23 cellular contexts compared by ENCODE assay signal in the genomic region with DNA sequence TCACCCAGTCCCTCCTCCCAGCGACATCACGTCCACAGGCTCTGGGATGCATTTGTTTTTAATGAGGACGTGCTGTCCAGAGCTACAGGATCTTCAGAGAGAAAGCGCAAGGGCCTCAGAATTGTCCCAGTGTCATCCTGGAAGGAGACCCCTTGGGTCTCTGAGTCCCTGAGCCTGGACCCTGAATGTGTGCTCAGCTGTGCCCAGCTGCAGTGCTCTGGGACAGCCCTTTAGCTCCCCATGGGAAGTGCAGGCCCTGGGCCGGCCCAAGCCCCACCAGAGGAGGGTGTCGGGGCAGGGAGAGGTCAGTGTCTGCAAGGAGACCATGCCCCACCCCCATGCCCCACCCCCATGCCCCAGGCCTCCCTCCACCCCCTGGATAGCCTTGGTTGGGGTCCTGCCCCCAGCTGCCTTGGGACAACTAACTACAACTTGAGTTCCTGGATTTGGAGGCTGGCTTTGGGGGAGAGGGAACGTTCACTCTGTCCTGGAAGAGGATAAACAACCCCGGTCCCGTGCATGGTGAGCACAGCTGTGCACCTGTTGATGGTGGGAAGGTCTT.
DNase-seq lines count a peak whose midpoint lies in the region; ATAC-seq and TF ChIP-seq lines count a peak whose summit lies in the region.
"Had no signal": no experiment of that assay in that cellular context is flagged by ENCODE, and none has a peak within 500 bp of the region (broad histone marks: within the 10 kb centered on the region; RNA-seq: fewer than 3 reads in every experiment).

No MANE protein-coding gene starts in this region.

- H3K36me3 Mint-ChIP-seq in activated CD8-positive, alpha-beta memory T cell treated with anti-CD3 and anti-CD28 coated beads, Interleukin-2, amount 10 ng/mL, durations not matched to agents 7 days and 5 days = no peaks in the 10 kb centered on the region
- H3K36me3 Mint-ChIP-seq: brain; CD4-positive, alpha-beta memory T cell; IgD-negative memory B cell had no signal

- H3K4me1 ChIP-seq in lower lobe of right lung (peaks cover 19% of the 10 kb centered on the region), tibial artery (peaks cover 0 to 33% (median 29%) of the 10 kb centered on the region in 4 donors)
- H3K4me1 ChIP-seq: SJCRH30 had no signal

- no peak overlapping the region for H3K27ac Mint-ChIP-seq in activated CD8-positive, alpha-beta memory T cell treated with anti-CD3 and anti-CD28 coated beads, Interleukin-2, amount 10 ng/mL, durations not matched to agents 7 days and 5 days
- H3K27ac Mint-ChIP-seq: activated CD4-positive, alpha-beta T cell treated with anti-CD3 and anti-CD28 coated beads for 36 hours; brain; CD4-positive, alpha-beta memory T cell; IgD-negative memory B cell; T-helper 1 cell treated with Interleukin-12 subunit alpha and Interleukin-12 subunit beta and Interleukin-4 antibody, amounts not matched to agents 30 μg/mL and 1 μg/mL, for 36 hours had no signal

- no peaks in the 10 kb centered on the region for H3K36me3 ChIP-seq in lower lobe of right lung
- H3K36me3 ChIP-seq in tibial artery = no peaks in the 10 kb centered on the region
- H3K36me3 ChIP-seq: esophagus muscularis mucosa, SJCRH30 had no signal

- H3K27me3 Mint-ChIP-seq in activated CD8-positive, alpha-beta memory T cell treated with anti-CD3 and anti-CD28 coated beads, Interleukin-2, amount 10 ng/mL, durations not matched to agents 7 days and 5 days = peaks cover 2% of the 10 kb centered on the region
- H3K27me3 Mint-ChIP-seq: activated CD4-positive, alpha-beta T cell treated with anti-CD3 and anti-CD28 coated beads for 36 hours; CD4-positive, alpha-beta memory T cell had no signal

- no peak for ATAC-seq in activated CD8-positive, alpha-beta memory T cell treated with anti-CD3 and anti-CD28 coated beads, Interleukin-2, amount 10 ng/mL, durations not matched to agents 7 days and 5 days
- ATAC-seq in lower lobe of right lung (peak in 1 of 2 donors; percentile 30), GM18909 (IDR thresholded peaks at IDR 0.05; ENCODE audit: poor library complexity, unreplicated experiment) (no peak), GM21529 (IDR thresholded peaks at IDR 0.05; ENCODE audit: unreplicated experiment) (no peak)
- ATAC-seq: activated CD4-positive, alpha-beta T cell treated with anti-CD3 and anti-CD28 coated beads for 36 hours; Panc1 had no signal

- H3K4me3 Mint-ChIP-seq in activated CD8-positive, alpha-beta memory T cell treated with anti-CD3 and anti-CD28 coated beads, Interleukin-2, amount 10 ng/mL, durations not matched to agents 7 days and 5 days = no peak overlapping the region
- H3K4me3 Mint-ChIP-seq: activated CD4-positive, alpha-beta T cell treated with anti-CD3 and anti-CD28 coated beads for 36 hours; brain; CD4-positive, alpha-beta memory T cell; T-helper 1 cell treated with Interleukin-12 subunit alpha and Interleukin-12 subunit beta and Interleukin-4 antibody, amounts not matched to agents 30 μg/mL and 1 μg/mL, for 36 hours had no signal

- H3K9me3 Mint-ChIP-seq in activated CD8-positive, alpha-beta memory T cell treated with anti-CD3 and anti-CD28 coated beads, Interleukin-2, amount 10 ng/mL, durations not matched to agents 7 days and 5 days (ENCODE audit: low read depth) = no peaks in the 10 kb centered on the region
- H3K9me3 Mint-ChIP-seq: IgD-negative memory B cell; T-helper 1 cell treated with Interleukin-12 subunit alpha and Interleukin-12 subunit beta and Interleukin-4 antibody, amounts not matched to agents 30 μg/mL and 1 μg/mL, for 36 hours had no signal

- no peaks in the 10 kb centered on the region for H3K4me1 Mint-ChIP-seq in activated CD8-positive, alpha-beta memory T cell treated with anti-CD3 and anti-CD28 coated beads, Interleukin-2, amount 10 ng/mL, durations not matched to agents 7 days and 5 days
- H3K4me1 Mint-ChIP-seq: activated CD4-positive, alpha-beta T cell treated with anti-CD3 and anti-CD28 coated beads for 36 hours; CD4-positive, alpha-beta memory T cell; IgD-negative memory B cell had no signal

- H3K9me3 ChIP-seq in lower lobe of right lung (no peaks in the 10 kb centered on the region), tibial artery (no peaks in the 10 kb centered on the region)
- H3K9me3 ChIP-seq: esophagus muscularis mucosa, SJCRH30 had no signal

- H3K27ac ChIP-seq in lower lobe of right lung (peak overlapping the region; percentile 74), tibial artery (no peak overlapping the region)
- H3K27ac ChIP-seq: SJCRH30 had no signal

- intact Hi-C loops in lower lobe of right lung (cut with DNase I) (no loop called here), tibial artery (cut with DNase I; ENCODE audit: low total_unique reads) (no loop called here)

- TF ChIP-seq CTCF in lower lobe of right lung (IDR thresholded peaks at IDR 0.05) (no peak), tibial artery (IDR thresholded peaks at IDR 0.05) (no peak)

- CTCF ChIA-PET in activated CD8-positive, alpha-beta memory T cell treated with anti-CD3 and anti-CD28 coated beads, Interleukin-2, amount 10 ng/mL, durations not matched to agents 7 days and 5 days (lab: Charles Lee) = no interaction called here

- DNase-seq in activated CD8-positive, alpha-beta memory T cell treated with anti-CD3 and anti-CD28 coated beads for 24 hours = peak; percentile 15
- DNase-seq in activated CD8-positive, alpha-beta memory T cell treated with anti-CD3 and anti-CD28 coated beads, Interleukin-2, amount 50 U/mL, for 4 hours = no peak
- DNase-seq in activated CD8-positive, alpha-beta memory T cell treated with anti-CD3 and anti-CD28 coated beads, Interleukin-2, amount 10 ng/mL, durations not matched to agents 7 days and 5 days = peak; percentile 16
- no peak for DNase-seq in lower lobe of right lung
- DNase-seq in tibial artery = peak; percentile 4 to 53
- no peak for DNase-seq in NCI-H1105 treated with DMSO at 0.1 percent for 48 hours (lab: John Stamatoyannopoulos, UW)
- DNase-seq: activated CD4-positive, alpha-beta T cell treated with anti-CD3 and anti-CD28 coated beads for 36 hours; CD4-positive, alpha-beta memory T cell; foreskin melanocyte; hippocampal formation; NCI-H1092; NCI-H1930; NCI-H526 had no signal

- H3K27me3 ChIP-seq in lower lobe of right lung (ENCODE audit: low read depth) (peaks cover 14% of the 10 kb centered on the region), tibial artery (no peaks in the 10 kb centered on the region)

- H3K4me3 ChIP-seq in lower lobe of right lung = no peak overlapping the region
- H3K4me3 ChIP-seq in tibial artery = no peak overlapping the region
- H3K4me3 ChIP-seq: esophagus muscularis mucosa, lung, SJCRH30, smooth muscle cell had no signal

Comparison
In these comparisons a context has a peak if more than half of its experiments do, and no peak if none do; other contexts are left out.
1. DNase-seq: peak in activated CD8-positive, alpha-beta memory T cell treated with anti-CD3 and anti-CD28 coated beads for 24 hours (single experiment), activated CD8-positive, alpha-beta memory T cell treated with anti-CD3 and anti-CD28 coated beads, Interleukin-2, amount 10 ng/mL, durations not matched to agents 7 days and 5 days (single experiment) and tibial artery (2 of 2); none in activated CD8-positive, alpha-beta memory T cell treated with anti-CD3 and anti-CD28 coated beads, Interleukin-2, amount 50 U/mL, for 4 hours (single experiment), lower lobe of right lung (single experiment) and NCI-H1105 treated with DMSO at 0.1 percent for 48 hours (single experiment).